In genomic region chr12:131482199-131482598, GRCh38 we compare ENCODE assay signal across 22 cellular contexts.
"Had no signal": no experiment of that assay in that cellular context is flagged by ENCODE, and none has a peak within 500 bp of the region (broad histone marks: within the 10 kb centered on the region; RNA-seq: fewer than 3 reads in every experiment).

No MANE protein-coding gene starts in this region.

- H3K4me1 ChIP-seq: SJCRH30 had no signal

- ATAC-seq: Panc1, PC-3, SK-N-SH treated with all-trans-retinoic acid at 6 μM for 48 hours had no signal

- H3K9me3 ChIP-seq: MG63, SJCRH30 had no signal

- DNase-seq: Karpas-422, KG1, MG63, NCI-H1092 treated with DMSO at 0.1 percent for 48 hours, NCI-H1436, NCI-H187, NCI-H2029, NCI-H2081 treated with DMSO at 0.1 percent for 48 hours, NCI-H2171, NCI-H226, NCI-H446, NCI-H510A, NCI-H524 treated with DMSO at 0.1 percent for 48 hours, NCI-H69, NCI-H774, PC-3, SHP77 treated with DMSO at 0.1 percent for 48 hours, SJCRH30 had no signal

- H3K27me3 ChIP-seq: MG63, SJCRH30 had no signal

- H3K36me3 ChIP-seq: MG63, SJCRH30 had no signal

- H3K27ac ChIP-seq: HL-60, RWPE1, SJCRH30 had no signal

- H3K4me3 ChIP-seq: MG63, SJCRH30 had no signal
